Comparison of ENCODE assay signal across 8 cellular contexts in the genomic region with DNA sequence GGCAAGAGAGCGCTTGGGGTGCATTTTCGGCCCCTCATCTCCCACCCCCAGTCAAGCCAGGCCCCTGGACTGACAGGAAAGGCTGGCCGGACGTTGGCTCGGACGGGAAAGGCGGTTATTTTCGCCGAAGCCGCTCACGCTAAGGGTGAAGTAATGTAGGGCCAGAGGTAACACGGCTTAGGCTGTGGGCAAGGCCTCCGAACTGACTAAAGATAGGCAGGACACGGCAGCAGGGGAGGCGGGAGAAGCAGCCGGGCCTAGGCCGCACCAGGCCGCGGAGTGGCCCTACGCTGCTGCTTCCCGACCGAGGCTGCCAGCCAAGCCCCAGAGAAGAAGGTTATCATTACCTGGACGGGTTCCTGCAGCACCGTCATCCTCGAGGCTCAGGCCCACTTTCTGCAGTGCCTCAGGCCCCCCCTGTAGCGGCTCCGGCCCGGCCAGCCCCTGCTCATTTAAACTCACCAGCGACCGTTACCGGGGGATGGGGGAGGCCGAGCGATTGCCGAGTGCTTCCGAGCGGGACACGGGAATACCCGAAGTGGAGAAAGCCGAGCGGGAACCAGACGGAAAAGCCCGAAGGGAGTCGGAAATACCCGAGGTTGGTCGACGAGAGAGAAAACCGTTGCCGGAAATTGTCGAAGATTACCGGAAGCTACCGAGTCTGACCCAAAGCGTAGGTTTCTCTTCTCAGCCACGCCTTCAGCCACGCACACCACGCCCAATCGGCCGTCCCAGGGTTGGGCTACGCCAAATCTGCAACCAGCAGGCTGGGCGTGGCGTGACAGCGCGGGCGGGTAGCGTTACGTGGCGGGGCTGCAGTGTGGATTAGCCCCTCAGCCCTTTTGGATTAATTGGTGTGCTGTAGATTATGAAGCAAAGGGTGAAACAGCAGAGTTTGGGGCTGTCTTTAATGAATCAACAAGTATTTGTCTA. TPM values are rescaled to one million over a fixed set of nuclear protein-coding genes. Genes with fewer than 3 reads are reported as not detected.
A peak's percentile ranks its signal among the peaks of the same experiment; 100 is the strongest.
DNase-seq lines count a peak whose midpoint lies in the region; ATAC-seq and TF ChIP-seq lines count a peak whose summit lies in the region.

A gene with protein sequence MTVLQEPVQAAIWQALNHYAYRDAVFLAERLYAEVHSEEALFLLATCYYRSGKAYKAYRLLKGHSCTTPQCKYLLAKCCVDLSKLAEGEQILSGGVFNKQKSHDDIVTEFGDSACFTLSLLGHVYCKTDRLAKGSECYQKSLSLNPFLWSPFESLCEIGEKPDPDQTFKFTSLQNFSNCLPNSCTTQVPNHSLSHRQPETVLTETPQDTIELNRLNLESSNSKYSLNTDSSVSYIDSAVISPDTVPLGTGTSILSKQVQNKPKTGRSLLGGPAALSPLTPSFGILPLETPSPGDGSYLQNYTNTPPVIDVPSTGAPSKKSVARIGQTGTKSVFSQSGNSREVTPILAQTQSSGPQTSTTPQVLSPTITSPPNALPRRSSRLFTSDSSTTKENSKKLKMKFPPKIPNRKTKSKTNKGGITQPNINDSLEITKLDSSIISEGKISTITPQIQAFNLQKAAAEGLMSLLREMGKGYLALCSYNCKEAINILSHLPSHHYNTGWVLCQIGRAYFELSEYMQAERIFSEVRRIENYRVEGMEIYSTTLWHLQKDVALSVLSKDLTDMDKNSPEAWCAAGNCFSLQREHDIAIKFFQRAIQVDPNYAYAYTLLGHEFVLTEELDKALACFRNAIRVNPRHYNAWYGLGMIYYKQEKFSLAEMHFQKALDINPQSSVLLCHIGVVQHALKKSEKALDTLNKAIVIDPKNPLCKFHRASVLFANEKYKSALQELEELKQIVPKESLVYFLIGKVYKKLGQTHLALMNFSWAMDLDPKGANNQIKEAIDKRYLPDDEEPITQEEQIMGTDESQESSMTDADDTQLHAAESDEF (minus strand): TSS at position 497 of the 933 bp plus-strand sequence. CDS start 123 bp downstream, at position 374.

- peak; percentile 100 for DNase-seq in ELR (ENCODE audit: low read depth)
- DNase-seq in H9: peak; percentile 99
- peak; percentile 98 for DNase-seq in MG63
- peak; percentile 99 for DNase-seq in SHP77 treated with DMSO at 0.1 percent for 48 hours (lab: John Stamatoyannopoulos, UW)
- peak; percentile 100 for DNase-seq in activated effector memory CD4-positive, alpha-beta T cell treated with anti-CD3 and anti-CD28 coated beads, Interleukin-2, amount 50 U/mL, for 16 hours
- peak; percentile 99 for DNase-seq in fibroblast of pulmonary artery (ENCODE audit: low read depth)
- peak; percentile 99 for DNase-seq in natural killer cell treated with Interleukin-12 subunit alpha and Interleukin-12 subunit beta and Interleukin-15 and Interleukin-18, amount 100 ng/mL, for 72 hours (ENCODE audit: low spot score)
- peak; percentile 100 for DNase-seq in stimulated activated naive CD8-positive, alpha-beta T cell treated with anti-CD3 and anti-CD28 coated beads, Interleukin-15, Interleukin-2, amounts not matched to agents 100 U/mL and 50 U/mL, for 24 hours

- peak within 1 kb of the TSS; percentile 95 to 99 for H3K4me3 Mint-ChIP-seq in H9
- peak within 1 kb of the TSS; percentile 92 for H3K4me3 Mint-ChIP-seq in natural killer cell treated with Interleukin-12 subunit alpha and Interleukin-12 subunit beta and Interleukin-15 and Interleukin-18, amount 100 ng/mL, for 72 hours

- peak within 1 kb of the TSS; percentile 72 for H3K4me3 ChIP-seq in MG63
- H3K4me3 ChIP-seq in fibroblast of pulmonary artery (replicated peaks; ENCODE audit: low read depth, low read length): peak within 1 kb of the TSS; percentile 89

- H3K4me2 ChIP-seq in H9 (ENCODE audit: insufficient read depth, insufficient read length, low read length): peak within 1 kb of the TSS; percentile 96

- peaks cover 13% of the 10 kb centered on the region; the same call in 1 of the 2 replicates for H3K79me2 ChIP-seq in H9 (ENCODE audit: insufficient read depth, low read length)

- H3T11ph ChIP-seq in H9 (ENCODE audit: low read length): no peak within 1 kb of the TSS

- H3K23ac ChIP-seq in H9 (ENCODE audit: insufficient read length, low read depth, low read length): no peak within 1 kb of the TSS

- H3K27ac ChIP-seq in H9 (ENCODE audit: insufficient read length, low read depth, low read length): no peak within 1 kb of the TSS

- ATAC-seq in natural killer cell treated with Interleukin-12 subunit alpha and Interleukin-12 subunit beta and Interleukin-15 and Interleukin-18, amount 100 ng/mL, for 72 hours: peak; percentile 98
- ATAC-seq in stimulated activated naive CD8-positive, alpha-beta T cell treated with anti-CD3 and anti-CD28 coated beads, Interleukin-15, Interleukin-2, amounts not matched to agents 100 U/mL and 50 U/mL, for 24 hours: peak; percentile 97

- no peak within 1 kb of the TSS for H2BK120ac ChIP-seq in H9 (ENCODE audit: low read depth, low read length, poor library complexity, severe bottlenecking)

- no peak within 1 kb of the TSS for H4K8ac ChIP-seq in H9 (replicated peaks; ENCODE audit: insufficient read length, low read depth, low read length)

- no peak within 1 kb of the TSS for H3K4ac ChIP-seq in H9 (ENCODE audit: low read depth, low read length)

- peaks cover 7% of the 10 kb centered on the region for H3K23me2 ChIP-seq in H9 (ENCODE audit: insufficient read length, low read depth, low read length, poor library complexity, severe bottlenecking)

- peak within 1 kb of the TSS; percentile 89 to 98 (median 97) for H3K27ac Mint-ChIP-seq in H9
- peak within 1 kb of the TSS; percentile 99 to 100 for H3K27ac Mint-ChIP-seq in natural killer cell treated with Interleukin-12 subunit alpha and Interleukin-12 subunit beta and Interleukin-15 and Interleukin-18, amount 100 ng/mL, for 72 hours

- no peak for TF ChIP-seq CTCF in H9 (conservative IDR thresholded peaks at IDR 0.05)
- no peak for TF ChIP-seq CTCF in fibroblast of pulmonary artery (IDR thresholded peaks at IDR 0.05; ENCODE audit: low read length, missing control alignments)

- peak within 1 kb of the TSS; percentile 5 for H2AFZ ChIP-seq in H9 (ENCODE audit: low read length)

- peak within 1 kb of the TSS; percentile 68; the same call in 1 of the 2 replicates for H3K14ac ChIP-seq in H9 (ENCODE audit: insufficient read depth, low read length)

- WGBS in H9 (ENCODE audit: extremely low coverage, insufficient read length, low lambda C conversion rate): no CpG with 5 or more reads among the region's 66 CpGs

- no peaks in the 10 kb centered on the region; the same call in 1 of the 2 replicates for H3K27me3 Mint-ChIP-seq in H9 (ENCODE audit: low read depth)
- H3K27me3 Mint-ChIP-seq in natural killer cell treated with Interleukin-12 subunit alpha and Interleukin-12 subunit beta and Interleukin-15 and Interleukin-18, amount 100 ng/mL, for 72 hours: no peaks in the 10 kb centered on the region

- no peaks in the 10 kb centered on the region for H3K36me3 Mint-ChIP-seq in H9 (ENCODE audit: insufficient read depth in 1 of 3, low read depth in 3 of 3)
- H3K36me3 Mint-ChIP-seq in natural killer cell treated with Interleukin-12 subunit alpha and Interleukin-12 subunit beta and Interleukin-15 and Interleukin-18, amount 100 ng/mL, for 72 hours: peaks cover 8% of the 10 kb centered on the region

- H3K9me3 Mint-ChIP-seq in H9: no peaks in the 10 kb centered on the region
- H3K9me3 Mint-ChIP-seq in natural killer cell treated with Interleukin-12 subunit alpha and Interleukin-12 subunit beta and Interleukin-15 and Interleukin-18, amount 100 ng/mL, for 72 hours: no peaks in the 10 kb centered on the region

- H3K18ac ChIP-seq in H9 (ENCODE audit: insufficient read length, low read depth, low read length): no peak within 1 kb of the TSS

- H3K79me1 ChIP-seq in H9 (ENCODE audit: insufficient read depth, low read depth, low read length, poor library complexity, severe bottlenecking): no peaks in the 10 kb centered on the region

- H2BK12ac ChIP-seq in H9 (ENCODE audit: insufficient read length, low read depth, low read length): no peak within 1 kb of the TSS

- H3K9ac ChIP-seq in H9 (ENCODE audit: extremely low read depth, insufficient read length, low read length): peak within 1 kb of the TSS; percentile 88

- no peak within 1 kb of the TSS for H2BK5ac ChIP-seq in H9 (ENCODE audit: insufficient read length, low read length)

- H2BK20ac ChIP-seq in H9 (ENCODE audit: low read depth, low read length, poor library complexity, severe bottlenecking): no peak within 1 kb of the TSS

- no peaks in the 10 kb centered on the region; the same call in 1 of the 2 replicates for H3K27me3 ChIP-seq in H9 (ENCODE audit: insufficient read depth, low read length)
- no peaks in the 10 kb centered on the region for H3K27me3 ChIP-seq in MG63

- H3K4me1 ChIP-seq in H9 (ENCODE audit: insufficient read depth, low read length): no peaks in the 10 kb centered on the region

- no peak within 1 kb of the TSS for H4K5ac ChIP-seq in H9 (ENCODE audit: insufficient read length, low read depth, low read length)

- no peak within 1 kb of the TSS for H2AK5ac ChIP-seq in H9 (ENCODE audit: insufficient read length, low read length)

- H2BK15ac ChIP-seq in H9 (ENCODE audit: low read depth, low read length): no peak within 1 kb of the TSS

- H3K4me1 Mint-ChIP-seq in H9: peaks cover 23 to 25% of the 10 kb centered on the region in 2 experiments
- H3K4me1 Mint-ChIP-seq in natural killer cell treated with Interleukin-12 subunit alpha and Interleukin-12 subunit beta and Interleukin-15 and Interleukin-18, amount 100 ng/mL, for 72 hours (ENCODE audit: low read depth in 2 of 2): peaks cover 52 to 59% of the 10 kb centered on the region in 2 donors

- no peaks in the 10 kb centered on the region for H3K9me3 ChIP-seq in H9 (ENCODE audit: control insufficient read depth, low read depth, low read length)
- H3K9me3 ChIP-seq in MG63: no peaks in the 10 kb centered on the region

- no peak within 1 kb of the TSS for H3K56ac ChIP-seq in H9 (ENCODE audit: insufficient read length, low read depth, low read length)

- peaks cover 23% of the 10 kb centered on the region for H3K36me3 ChIP-seq in MG63

- H4K91ac ChIP-seq in H9 (ENCODE audit: insufficient read length, low read depth, low read length): no peak within 1 kb of the TSS

- no peaks in the 10 kb centered on the region for H4K20me1 ChIP-seq in H9 (ENCODE audit: control insufficient read depth, insufficient read depth, insufficient read length)

RNA-seq across cellular contexts. Expression of the gene that starts here (rescaled TPM):
- 71.9 and 82.5 TPM in 2 replicates for total RNA-seq in H9 (2021)
- total RNA-seq in MG63 (2014; rRNA removed; shearing (Covaris generic); ENCODE audit: low replicate concordance): 117 and 128 TPM in 2 replicates
- 100 to 1,000 TPM; 134 to 141 TPM for total RNA-seq in natural killer cell treated with Interleukin-12 subunit alpha and Interleukin-12 subunit beta and Interleukin-15 and Interleukin-18, amount 100 ng/mL, for 72 hours
